Comparison of ENCODE assay signal across 8 cellular contexts in genomic region chr13:34161829-34162544, GRCh38.
DNase-seq lines count a peak whose midpoint lies in the region; ATAC-seq, FAIRE-seq and TF ChIP-seq lines count a peak whose summit lies in the region.
"Had no signal": no experiment of that assay in that cellular context is flagged by ENCODE, and none has a peak within 500 bp of the region (broad histone marks: within the 10 kb centered on the region; RNA-seq: fewer than 3 reads in every experiment).

No MANE protein-coding gene starts in this region.

- no peaks in the 10 kb centered on the region for H3K79me2 ChIP-seq in keratinocyte (ENCODE audit: control insufficient read depth, insufficient read depth, low read length)

- H2AFZ ChIP-seq in keratinocyte (ENCODE audit: control insufficient read depth, low read length) = no peak overlapping the region

- H3K36me3 ChIP-seq in ascending aorta = no peaks in the 10 kb centered on the region
- H3K36me3 ChIP-seq in keratinocyte (ENCODE audit: control insufficient read depth in 2 of 2, extremely low read depth in 1 of 2, insufficient read depth in 2 of 2, low read length in 2 of 2) = no peaks in the 10 kb centered on the region
- no peaks in the 10 kb centered on the region for H3K36me3 ChIP-seq in transverse colon

- intact Hi-C loops in ascending aorta (cut with DNase I) = no loop called here
- intact Hi-C loops in transverse colon (cut with DNase I; ENCODE audit: low total_unique reads) = no loop called here

- no peak for ATAC-seq in HG02981 (IDR thresholded peaks at IDR 0.05; ENCODE audit: unreplicated experiment)

- H3K9me3 ChIP-seq in ascending aorta = no peaks in the 10 kb centered on the region
- no peaks in the 10 kb centered on the region for H3K9me3 ChIP-seq in keratinocyte (ENCODE audit: control insufficient read depth, low read depth, low read length)
- H3K9me3 ChIP-seq in transverse colon = no peaks in the 10 kb centered on the region

- H3K9me1 ChIP-seq in keratinocyte (ENCODE audit: control insufficient read depth, extremely low read depth, insufficient read depth, low read length) = no peaks in the 10 kb centered on the region

- in situ Hi-C loops in transverse colon (cut with MboI; ENCODE audit: low pct_ligation_motif_present in 1 of 4, low pct_unique_long_range_greater_than_20kb in 1 of 4, low sequenced_read_pairs in 3 of 4) = no loop called here

- H3K4me3 ChIP-seq in ascending aorta (peak overlapping the region in 1 of 2 donors; percentile 34), keratinocyte (ENCODE audit: control insufficient read depth in 2 of 3, extremely low read depth in 1 of 3, insufficient read depth in 2 of 3, low read depth in 1 of 3, low read length in 3 of 3) (no peak overlapping the region), transverse colon (no peak overlapping the region)

- H3K4me1 ChIP-seq in ascending aorta (peaks cover 14 to 17% of the 10 kb centered on the region in 2 donors), keratinocyte (ENCODE audit: control insufficient read depth, extremely low read depth, insufficient read depth, low read length) (peaks cover 11% of the 10 kb centered on the region), transverse colon (peaks cover 7 to 30% (median 22%) of the 10 kb centered on the region in 4 donors)

- TF ChIP-seq EP300 in transverse colon (IDR thresholded peaks at IDR 0.05; ENCODE audit: low read depth) = peak; percentile 3

- H3K4me2 ChIP-seq in keratinocyte (ENCODE audit: control insufficient read depth, extremely low read depth, insufficient read depth, low read depth, low read length) = no peak overlapping the region

- H3K27me3 ChIP-seq in ascending aorta (no peaks in the 10 kb centered on the region), keratinocyte (ENCODE audit: control insufficient read depth, extremely low read depth, insufficient read depth, low read length) (no peaks in the 10 kb centered on the region), transverse colon (no peaks in the 10 kb centered on the region)

- TF ChIP-seq CTCF in ascending aorta (IDR thresholded peaks at IDR 0.05) = no peak
- no peak for TF ChIP-seq CTCF in keratinocyte (optimal IDR thresholded peaks at IDR 0.05 in 1 of 3, IDR thresholded peaks at IDR 0.05 in 1 of 3, conservative IDR thresholded peaks at IDR 0.05 in 1 of 3; ENCODE audit: extremely low read depth in 1 of 3, insufficient read depth in 2 of 3, low read length in 3 of 3)
- TF ChIP-seq CTCF in transverse colon (IDR thresholded peaks at IDR 0.05) = no peak

- no peak for TF ChIP-seq POLR2A in transverse colon (IDR thresholded peaks at IDR 0.05)

- H3K9ac ChIP-seq in keratinocyte (ENCODE audit: control insufficient read depth, extremely low read depth, insufficient read depth, low read length) = no peak overlapping the region

- 0 to 20% methylated on average over 6 to 7 of the region's 7 CpGs for WGBS in transverse colon (ENCODE audit: low coverage in 1 of 2), 2 donors

- no peaks in the 10 kb centered on the region for H4K20me1 ChIP-seq in keratinocyte (ENCODE audit: control insufficient read depth, extremely low read depth, insufficient read depth, low read length)

- dilution Hi-C loops in keratinocyte (cut with MboI; ENCODE audit: extremely low pct_ligation_motif_present, low sequenced_read_pairs) = no loop called here

- FAIRE-seq in keratinocyte (lab: Jason Lieb, UNC) = peak; percentile 65
- FAIRE-seq: TTC549 had no signal

- DNase-seq in HT1080 (ENCODE audit: low read depth) (peak; percentile 67), ascending aorta (ENCODE audit: low spot score in 2 of 2) (no peak), keratinocyte (ENCODE audit: low read depth, low spot score) (no peak), transverse colon (no peak), caudate nucleus (lab: John Stamatoyannopoulos, UW) (no peak)
- DNase-seq in central memory CD4-positive, alpha-beta T cell = no peak

- H3K27ac ChIP-seq in ascending aorta = peak overlapping the region; percentile 85 to 88
- H3K27ac ChIP-seq in keratinocyte (ENCODE audit: control insufficient read depth, insufficient read depth, low read length) = no peak overlapping the region
- peak overlapping the region; percentile 65 to 75 (median 68) for H3K27ac ChIP-seq in transverse colon
- no peak overlapping the region for H3K27ac ChIP-seq in caudate nucleus (ENCODE audit: low read depth, low read length)

Comparison
In these comparisons a context has a peak if more than half of its experiments do, and no peak if none do; other contexts are left out.
1. H3K27ac ChIP-seq: peak in ascending aorta (2 of 2) and transverse colon (4 of 4); none in keratinocyte (single experiment) and caudate nucleus (single experiment).